ENCODE assay signal across 24 cellular contexts in genomic region chr11:14228356-14228755, GRCh38.
A peak's percentile ranks its signal among the peaks of the same experiment; 100 is the strongest.
DNase-seq lines count a peak whose midpoint lies in the region; ATAC-seq, FAIRE-seq and TF ChIP-seq lines count a peak whose summit lies in the region.
"Had no signal": no experiment of that assay in that cellular context is flagged by ENCODE, and none has a peak within 500 bp of the region (broad histone marks: within the 10 kb centered on the region; RNA-seq: fewer than 3 reads in every experiment).

No MANE protein-coding gene starts in this region.

- no peaks in the 10 kb centered on the region for H3K79me2 ChIP-seq in GM23338 (replicated peaks; ENCODE audit: insufficient read depth)

- peaks cover 0 to 8% (median 6%) of the 10 kb centered on the region in 10 experiments; a peak in 9 of 20 replicates for H3K4me1 ChIP-seq in BLaER1 treated with 17β-estradiol and CSF1 and Interleukin-3, amounts not matched to agents 10 nM and 100 nM
- H3K4me1 ChIP-seq in GM23338 (ENCODE audit: insufficient read depth): peaks cover 58% of the 10 kb centered on the region
- H3K4me1 ChIP-seq: A549, Caco-2 had no signal

- peaks cover 0 to 24% (median 4%) of the 10 kb centered on the region in 11 experiments; a peak in 12 of 22 replicates for H3K9me3 ChIP-seq in BLaER1 treated with 17β-estradiol and CSF1 and Interleukin-3, amounts not matched to agents 10 nM and 100 nM (replicated peaks in 1 of 11)

- peak overlapping the region; percentile 45; the same call in 1 of the 2 replicates for H2AFZ ChIP-seq in GM23338

- FAIRE-seq in bronchial epithelial cell (lab: Jason Lieb, UNC): peak; percentile 94
- FAIRE-seq: A549, D721Med, G401.6, GM12891, GM19239 had no signal

- no peaks in the 10 kb centered on the region for H3K27me3 ChIP-seq in BLaER1 treated with 17β-estradiol and CSF1 and Interleukin-3, amounts not matched to agents 10 nM and 100 nM
- H3K27me3 ChIP-seq in GM23338 (ENCODE audit: insufficient read depth): no peaks in the 10 kb centered on the region
- H3K27me3 ChIP-seq in bronchial epithelial cell (ENCODE audit: control insufficient read depth, insufficient read depth, low read length): peaks cover 2% of the 10 kb centered on the region

- TF ChIP-seq CTCF in GM23338 (conservative IDR thresholded peaks at IDR 0.05; ENCODE audit: low read depth in 2 of 2) (no peak), bronchial epithelial cell (IDR thresholded peaks at IDR 0.05; ENCODE audit: insufficient read depth, low read length, severe bottlenecking) (no peak), endothelial cell (IDR thresholded peaks at IDR 0.05; ENCODE audit: unreplicated experiment) (no peak)

- H3K4me3 ChIP-seq in BLaER1 treated with 17β-estradiol and CSF1 and Interleukin-3, amounts not matched to agents 10 nM and 100 nM: no peak overlapping the region
- H3K4me3 ChIP-seq in GM23338 (no peak overlapping the region), bronchial epithelial cell (ENCODE audit: low read depth, low read length) (no peak overlapping the region)
- H3K4me3 ChIP-seq: A549 had no signal

- no peak overlapping the region for H3K9ac ChIP-seq in BLaER1 treated with 17β-estradiol and CSF1 and Interleukin-3, amounts not matched to agents 10 nM and 100 nM

- H3K9me3 Mint-ChIP-seq in GM23338 (peaks cover 3% of the 10 kb centered on the region; the same call in 1 of the 3 replicates), endothelial cell (ENCODE audit: unreplicated experiment) (no peaks in the 10 kb centered on the region)
- no peaks in the 10 kb centered on the region for H3K9me3 Mint-ChIP-seq in activated naive CD4-positive, alpha-beta T cell treated with anti-CD3 and anti-CD28 coated beads, Interleukin-2, amount 50 U/mL, for 72 hours
- H3K9me3 Mint-ChIP-seq in activated CD4-positive, alpha-beta T cell treated with anti-CD3 and anti-CD28 coated beads, Interleukin-2, amount 10 ng/mL, durations not matched to agents 24 days and 14 days: no peaks in the 10 kb centered on the region

- peak overlapping the region in 8 of 11 experiments; percentile 4 to 69 (median 42); a peak in 11 of 22 replicates for H3K4me2 ChIP-seq in BLaER1 treated with 17β-estradiol and CSF1 and Interleukin-3, amounts not matched to agents 10 nM and 100 nM
- peak overlapping the region; percentile 66; the same call in 1 of the 2 replicates for H3K4me2 ChIP-seq in GM23338
- H3K4me2 ChIP-seq: A549 had no signal

- H3K4me1 Mint-ChIP-seq in GM23338 (peaks cover 54% of the 10 kb centered on the region), endothelial cell (ENCODE audit: unreplicated experiment) (peaks cover 39% of the 10 kb centered on the region)
- H3K4me1 Mint-ChIP-seq in activated CD4-positive, alpha-beta T cell treated with anti-CD3 and anti-CD28 coated beads, Interleukin-2, amount 10 ng/mL, durations not matched to agents 24 days and 14 days: peaks cover 2% of the 10 kb centered on the region
- H3K4me1 Mint-ChIP-seq: CD14-positive monocyte had no signal

- intact Hi-C loops in activated CD4-positive, alpha-beta T cell treated with anti-CD3 and anti-CD28 coated beads, Interleukin-2, amount 10 ng/mL, durations not matched to agents 24 days and 14 days (cut with micrococcal nuclease): no loop called here

- no peak for ATAC-seq in GM23338
- ATAC-seq in activated naive CD4-positive, alpha-beta T cell treated with anti-CD3 and anti-CD28 coated beads, Interleukin-2, amount 50 U/mL, for 72 hours: no peak
- no peak for ATAC-seq in GM21717 (IDR thresholded peaks at IDR 0.05; ENCODE audit: unreplicated experiment)
- ATAC-seq: A549; CD8-positive, alpha-beta T cell had no signal

- DNase-seq in GM23338 (ENCODE audit: low spot score): peak; percentile 13
- DNase-seq in bronchial epithelial cell (ENCODE audit: low read depth): no peak
- no peak for DNase-seq in endothelial cell (ENCODE audit: low spot score)
- no peak for DNase-seq in activated T-cell treated with anti-CD3 and anti-CD28 coated beads for 4 hours
- no peak for DNase-seq in activated naive CD4-positive, alpha-beta T cell treated with anti-CD3 and anti-CD28 coated beads, Interleukin-2, amount 50 U/mL, for 72 hours (ENCODE audit: low spot score in 2 of 2)
- no peak for DNase-seq in activated CD4-positive, alpha-beta T cell treated with anti-CD3 and anti-CD28 coated beads, Interleukin-2, amount 10 ng/mL, durations not matched to agents 24 days and 14 days
- DNase-seq: AML-193; C1 segment of cervical spinal cord; Caco-2; Calu3; CD4-positive, alpha-beta T cell; CD8-positive, alpha-beta T cell; DMS79 treated with DMSO at 0.1 percent for 48 hours; GF-D8 had no signal

- H3K9me2 ChIP-seq in GM23338 (ENCODE audit: insufficient read depth): no peaks in the 10 kb centered on the region

- H4K20me1 ChIP-seq in BLaER1 treated with 17β-estradiol and CSF1 and Interleukin-3, amounts not matched to agents 10 nM and 100 nM: no peaks in the 10 kb centered on the region
- H4K20me1 ChIP-seq in GM23338 (replicated peaks; ENCODE audit: insufficient read depth): no peaks in the 10 kb centered on the region

- H3K27ac Mint-ChIP-seq in GM23338 (no peak overlapping the region), endothelial cell (ENCODE audit: unreplicated experiment) (peak overlapping the region; percentile 96)
- no peak overlapping the region for H3K27ac Mint-ChIP-seq in activated naive CD4-positive, alpha-beta T cell treated with anti-CD3 and anti-CD28 coated beads, Interleukin-2, amount 50 U/mL, for 72 hours
- H3K27ac Mint-ChIP-seq in activated CD4-positive, alpha-beta T cell treated with anti-CD3 and anti-CD28 coated beads, Interleukin-2, amount 10 ng/mL, durations not matched to agents 24 days and 14 days: no peak overlapping the region
- H3K27ac Mint-ChIP-seq: B cell; CD14-positive monocyte; CD4-positive, alpha-beta T cell; CD8-positive, alpha-beta T cell had no signal

- H3K36me3 Mint-ChIP-seq in GM23338 (ENCODE audit: low read depth): no peaks in the 10 kb centered on the region
- H3K36me3 Mint-ChIP-seq in endothelial cell (ENCODE audit: low read depth, unreplicated experiment): peaks cover 33% of the 10 kb centered on the region
- H3K36me3 Mint-ChIP-seq in activated naive CD4-positive, alpha-beta T cell treated with anti-CD3 and anti-CD28 coated beads, Interleukin-2, amount 50 U/mL, for 72 hours: no peaks in the 10 kb centered on the region
- no peaks in the 10 kb centered on the region for H3K36me3 Mint-ChIP-seq in activated CD4-positive, alpha-beta T cell treated with anti-CD3 and anti-CD28 coated beads, Interleukin-2, amount 10 ng/mL, durations not matched to agents 24 days and 14 days (ENCODE audit: low read depth)
- H3K36me3 Mint-ChIP-seq: CD14-positive monocyte; CD8-positive, alpha-beta T cell had no signal

- no peaks in the 10 kb centered on the region for H3K36me3 ChIP-seq in BLaER1 treated with 17β-estradiol and CSF1 and Interleukin-3, amounts not matched to agents 10 nM and 100 nM
- H3K36me3 ChIP-seq in GM23338 (ENCODE audit: insufficient read depth) (peaks cover 5% of the 10 kb centered on the region; the same call in 1 of the 2 replicates), bronchial epithelial cell (ENCODE audit: control insufficient read depth, insufficient read depth, low read length) (no peaks in the 10 kb centered on the region)

- no peak overlapping the region for H3K27ac ChIP-seq in BLaER1 treated with 17β-estradiol and CSF1 and Interleukin-3, amounts not matched to agents 10 nM and 100 nM
- H3K27ac ChIP-seq in GM23338 (ENCODE audit: low read depth): no peak overlapping the region
- H3K27ac ChIP-seq: 22Rv1, A549 had no signal

- no peaks in the 10 kb centered on the region for H3F3A ChIP-seq in GM23338 (replicated peaks; ENCODE audit: low read depth)

- peaks cover 8% of the 10 kb centered on the region for H3K27me3 Mint-ChIP-seq in GM23338 (ENCODE audit: insufficient read depth, low read depth, poor library complexity)
- peaks cover 7% of the 10 kb centered on the region for H3K27me3 Mint-ChIP-seq in endothelial cell (ENCODE audit: unreplicated experiment)
- peaks cover 6% of the 10 kb centered on the region for H3K27me3 Mint-ChIP-seq in activated CD4-positive, alpha-beta T cell treated with anti-CD3 and anti-CD28 coated beads, Interleukin-2, amount 10 ng/mL, durations not matched to agents 24 days and 14 days
- H3K27me3 Mint-ChIP-seq: CD4-positive, alpha-beta T cell had no signal

- no peak overlapping the region; the same call in 2 of the 3 replicates for H3K4me3 Mint-ChIP-seq in GM23338
- H3K4me3 Mint-ChIP-seq in endothelial cell (ENCODE audit: unreplicated experiment): peak overlapping the region; percentile 76
- no peak overlapping the region for H3K4me3 Mint-ChIP-seq in activated CD4-positive, alpha-beta T cell treated with anti-CD3 and anti-CD28 coated beads, Interleukin-2, amount 10 ng/mL, durations not matched to agents 24 days and 14 days
- H3K4me3 Mint-ChIP-seq: B cell; CD14-positive monocyte; CD4-positive, alpha-beta T cell; CD8-positive, alpha-beta T cell had no signal

TF ChIP-seq in GM23338, 12 proteins besides CTCF, POLR2A, EP300 and RAD21 (continues in another document):
- TF ChIP-seq JUNB (IDR thresholded peaks at IDR 0.05; ENCODE audit: unreplicated experiment): no peak
- TF ChIP-seq ZNF331 (CRISPR knock-in tag; IDR thresholded peaks at IDR 0.05; ENCODE audit: low read depth): no peak
- TF ChIP-seq EZH2 (IDR thresholded peaks at IDR 0.05; ENCODE audit: low read depth, unreplicated experiment): no peak
- TF ChIP-seq EZH2phosphoT487 (IDR thresholded peaks at IDR 0.05; ENCODE audit: unreplicated experiment): no peak
- TF ChIP-seq POLR2AphosphoS5 (IDR thresholded peaks at IDR 0.05; ENCODE audit: low read depth): no peak
- TF ChIP-seq NANOG (IDR thresholded peaks at IDR 0.05; ENCODE audit: borderline replicate concordance): no peak
